Comparison of ENCODE assay signal across 32 cellular contexts in the genomic region with DNA sequence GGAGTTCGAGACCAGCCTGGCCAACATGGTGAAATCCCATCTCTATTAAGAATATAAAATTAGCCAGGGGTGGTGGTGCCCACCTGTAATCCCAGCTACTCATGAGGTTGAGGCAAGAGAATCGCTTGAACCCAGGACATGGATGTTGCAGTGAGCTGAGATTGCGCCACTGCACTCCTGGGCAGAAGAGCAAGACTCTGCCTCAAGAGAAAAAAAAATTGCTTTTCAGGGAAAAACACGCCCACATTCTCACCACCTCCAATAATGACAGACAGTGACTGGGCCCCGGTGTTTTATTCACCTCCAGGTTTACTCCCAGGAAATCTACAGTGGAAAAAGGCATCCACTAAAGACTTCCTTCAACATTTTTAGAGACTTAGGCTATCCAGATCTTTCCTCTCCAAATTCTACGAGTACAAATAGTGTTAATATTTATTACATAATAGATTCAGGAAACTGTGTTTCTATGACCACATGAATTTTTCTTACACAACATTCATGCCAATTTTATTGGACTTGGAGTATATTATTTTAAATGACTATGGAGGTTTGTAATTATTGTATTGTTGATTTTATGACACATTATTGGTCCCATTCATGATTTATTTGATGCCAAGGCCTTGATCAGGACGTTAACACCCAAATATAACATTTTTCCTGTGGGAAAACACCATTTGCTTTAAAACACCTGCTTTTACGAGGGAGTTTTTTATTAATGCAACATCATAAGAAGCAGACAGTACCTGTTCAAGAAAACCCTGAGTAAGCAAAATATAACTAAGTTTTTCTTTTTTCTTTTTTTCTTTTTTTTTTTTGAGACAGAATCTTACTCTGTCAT. TPM values are rescaled to one million over a fixed set of nuclear protein-coding genes. Genes with fewer than 3 reads are reported as not detected.
A peak's percentile ranks its signal among the peaks of the same experiment; 100 is the strongest.
DNase-seq lines count a peak whose midpoint lies in the region; ATAC-seq and TF ChIP-seq lines count a peak whose summit lies in the region.
"Had no signal": no experiment of that assay in that cellular context is flagged by ENCODE, and none has a peak within 500 bp of the region (broad histone marks: within the 10 kb centered on the region; RNA-seq: fewer than 3 reads in every experiment).

No MANE protein-coding gene starts in this region.

- no peaks in the 10 kb centered on the region for H3K9me3 ChIP-seq in CD8-positive, alpha-beta T cell (ENCODE audit: low read length)
- H3K9me3 ChIP-seq: MG63, psoas muscle, sigmoid colon, SJSA1, tibial nerve had no signal

- no peak overlapping the region for H3K4me3 Mint-ChIP-seq in osteocyte (ENCODE audit: unreplicated experiment)
- no peak overlapping the region for H3K4me3 Mint-ChIP-seq in CD8-positive, alpha-beta T cell
- H3K4me3 Mint-ChIP-seq in activated CD4-positive, alpha-beta T cell treated with anti-CD3 and anti-CD28 coated beads, Interleukin-2, amount 10 ng/mL, durations not matched to agents 7 days and 5 days = no peak overlapping the region
- H3K4me3 Mint-ChIP-seq: activated naive CD8-positive, alpha-beta T cell treated with anti-CD3 and anti-CD28 coated beads for 36 hours; endodermal cell; naive thymus-derived CD4-positive, alpha-beta T cell had no signal

- CTCF ChIA-PET in CD8-positive, alpha-beta T cell (lab: Charles Lee) = no interaction called here
- CTCF ChIA-PET in activated CD4-positive, alpha-beta T cell treated with anti-CD3 and anti-CD28 coated beads, Interleukin-2, amount 10 ng/mL, durations not matched to agents 7 days and 5 days (lab: Charles Lee) = no interaction called here

- H3K27me3 ChIP-seq in CD8-positive, alpha-beta T cell (ENCODE audit: insufficient read depth, low read length) = no peaks in the 10 kb centered on the region
- H3K27me3 ChIP-seq: BLaER1, cardiac muscle cell, MG63, sigmoid colon, SJSA1, tibial nerve had no signal

- intact Hi-C loops in CD8-positive, alpha-beta T cell (cut with DNase I, micrococcal nuclease) = no loop called here

- no peaks in the 10 kb centered on the region for H3K9me3 Mint-ChIP-seq in osteocyte (ENCODE audit: unreplicated experiment)
- no peaks in the 10 kb centered on the region for H3K9me3 Mint-ChIP-seq in CD8-positive, alpha-beta T cell
- no peaks in the 10 kb centered on the region for H3K9me3 Mint-ChIP-seq in activated CD4-positive, alpha-beta T cell treated with anti-CD3 and anti-CD28 coated beads, Interleukin-2, amount 10 ng/mL, durations not matched to agents 7 days and 5 days
- H3K9me3 Mint-ChIP-seq: activated naive CD8-positive, alpha-beta T cell treated with anti-CD3 and anti-CD28 coated beads for 36 hours had no signal

- peaks cover 6% of the 10 kb centered on the region for H3K36me3 Mint-ChIP-seq in osteocyte (ENCODE audit: unreplicated experiment)
- H3K36me3 Mint-ChIP-seq in CD8-positive, alpha-beta T cell = no peaks in the 10 kb centered on the region
- H3K36me3 Mint-ChIP-seq in activated CD4-positive, alpha-beta T cell treated with anti-CD3 and anti-CD28 coated beads, Interleukin-2, amount 10 ng/mL, durations not matched to agents 7 days and 5 days (ENCODE audit: low read depth) = no peaks in the 10 kb centered on the region
- H3K36me3 Mint-ChIP-seq: activated naive CD8-positive, alpha-beta T cell treated with anti-CD3 and anti-CD28 coated beads for 36 hours; naive thymus-derived CD4-positive, alpha-beta T cell had no signal

- ATAC-seq in CD8-positive, alpha-beta T cell = no peak
- ATAC-seq: naive thymus-derived CD4-positive, alpha-beta T cell; psoas muscle had no signal

- no peaks in the 10 kb centered on the region for H3K36me3 ChIP-seq in CD8-positive, alpha-beta T cell (ENCODE audit: insufficient read depth, low read length)
- H3K36me3 ChIP-seq: BLaER1, cardiac muscle cell, MG63, sigmoid colon, SJSA1, tibial nerve had no signal

- H3K27ac Mint-ChIP-seq in osteocyte (ENCODE audit: unreplicated experiment) = peak overlapping the region; percentile 41
- no peak overlapping the region for H3K27ac Mint-ChIP-seq in CD8-positive, alpha-beta T cell
- no peak overlapping the region for H3K27ac Mint-ChIP-seq in activated CD4-positive, alpha-beta T cell treated with anti-CD3 and anti-CD28 coated beads, Interleukin-2, amount 10 ng/mL, durations not matched to agents 7 days and 5 days
- H3K27ac Mint-ChIP-seq: activated naive CD8-positive, alpha-beta T cell treated with anti-CD3 and anti-CD28 coated beads for 36 hours; naive thymus-derived CD4-positive, alpha-beta T cell had no signal

- H3K27me3 Mint-ChIP-seq in osteocyte (ENCODE audit: unreplicated experiment) = no peaks in the 10 kb centered on the region
- H3K27me3 Mint-ChIP-seq in CD8-positive, alpha-beta T cell (ENCODE audit: low read depth) = peaks cover 10% of the 10 kb centered on the region
- H3K27me3 Mint-ChIP-seq in activated CD4-positive, alpha-beta T cell treated with anti-CD3 and anti-CD28 coated beads, Interleukin-2, amount 10 ng/mL, durations not matched to agents 7 days and 5 days = peaks cover 7% of the 10 kb centered on the region

- TF ChIP-seq CTCF in osteocyte (IDR thresholded peaks at IDR 0.05) = no peak
- no peak for TF ChIP-seq CTCF in CD8-positive, alpha-beta T cell (IDR thresholded peaks at IDR 0.05)

- DNase-seq in EH (ENCODE audit: low read depth) = peak; percentile 39
- peak; percentile 35 for DNase-seq in NCI-H226
- peak; percentile 28 for DNase-seq in dermis blood vessel endothelial cell
- DNase-seq in osteocyte (ENCODE audit: extremely low spot score, unreplicated experiment) = no peak
- no peak for DNase-seq in CD8-positive, alpha-beta T cell
- DNase-seq in C1 segment of cervical spinal cord (lab: John Stamatoyannopoulos, UW) = no peak
- no peak for DNase-seq in middle frontal gyrus (ENCODE audit: extremely low spot score, low spot score)
- DNase-seq in activated CD4-positive, alpha-beta T cell treated with anti-CD3 and anti-CD28 coated beads, Interleukin-2, amount 10 ng/mL, durations not matched to agents 7 days and 5 days = no peak
- DNase-seq: activated CD4-positive, alpha-beta T cell treated with anti-CD3 and anti-CD28 coated beads for 4 hours; activated gamma-delta T cell; activated naive CD8-positive, alpha-beta T cell treated with anti-CD3 and anti-CD28 coated beads for 36 hours; activated T-cell treated with anti-CD3 and anti-CD28 coated beads, Interleukin-2, amount 50 U/mL, for 1 hour; anterior cingulate cortex; COR-L47; cortex of kidney; DMS79 treated with DMSO at 0.1 percent for 48 hours; endodermal cell; GF-D8; KBM-7; midbrain; naive thymus-derived CD4-positive, alpha-beta T cell; NCI-H1930; NCI-H526 treated with DMSO at 0.1 percent for 48 hours; psoas muscle; sigmoid colon; stimulated activated CD4-positive, alpha-beta T cell treated with anti-CD3 and anti-CD28 coated beads, Interleukin-4, amount 100 ng/mL, for 4 hours; T1000 had no signal

- no peaks in the 10 kb centered on the region for H3K4me1 ChIP-seq in CD8-positive, alpha-beta T cell (ENCODE audit: insufficient read depth, low read length)
- H3K4me1 ChIP-seq: psoas muscle, sigmoid colon, tibial nerve had no signal

- peaks cover 51% of the 10 kb centered on the region for H3K4me1 Mint-ChIP-seq in osteocyte (ENCODE audit: unreplicated experiment)
- H3K4me1 Mint-ChIP-seq in CD8-positive, alpha-beta T cell (ENCODE audit: low read depth) = no peaks in the 10 kb centered on the region
- peaks cover 12% of the 10 kb centered on the region for H3K4me1 Mint-ChIP-seq in activated CD4-positive, alpha-beta T cell treated with anti-CD3 and anti-CD28 coated beads, Interleukin-2, amount 10 ng/mL, durations not matched to agents 7 days and 5 days

- no peak overlapping the region for H3K4me3 ChIP-seq in CD8-positive, alpha-beta T cell (ENCODE audit: low read depth, low read length)
- H3K4me3 ChIP-seq: BLaER1, cardiac muscle cell, MG63, psoas muscle, sigmoid colon, SJSA1, tibial nerve had no signal

- no peak overlapping the region for H3K27ac ChIP-seq in CD8-positive, alpha-beta T cell (ENCODE audit: low read depth, low read length)
- H3K27ac ChIP-seq: BLaER1, psoas muscle, sigmoid colon, tibial nerve had no signal

- POLR2A ChIA-PET in CD8-positive, alpha-beta T cell (lab: Charles Lee) = interaction anchor here (0.6 kb wide), 1 partner anchor 382 kb away, joined by 4 read pairs; no protein-coding TSS in a partner anchor
- POLR2A ChIA-PET in activated CD4-positive, alpha-beta T cell treated with anti-CD3 and anti-CD28 coated beads, Interleukin-2, amount 10 ng/mL, durations not matched to agents 7 days and 5 days (lab: Charles Lee) = interaction anchor here (0.6 kb wide), 1 partner anchor 10 kb away, joined by 4 read pairs; no protein-coding TSS in a partner anchor

RNA-seq across cellular contexts. Expression of a gene that starts 26.6 kb away (rescaled TPM):
- 30.0 and 61.2 TPM in 2 replicates for total RNA-seq in dermis blood vessel endothelial cell
- total RNA-seq in osteocyte = 96.7 and 101 TPM in 2 replicates
- total RNA-seq in CD8-positive, alpha-beta T cell = not detected
- under 1 TPM in 1 of 2 experiments, not detected in 1; 0.62 TPM for total RNA-seq in activated CD4-positive, alpha-beta T cell treated with anti-CD3 and anti-CD28 coated beads, Interleukin-2, amount 10 ng/mL, durations not matched to agents 7 days and 5 days

Comparison
In these comparisons a context has a peak if more than half of its experiments do, and no peak if none do; other contexts are left out.
1. DNase-seq: peak in EH (single experiment), NCI-H226 (single experiment) and dermis blood vessel endothelial cell (single experiment); none in osteocyte (single experiment), CD8-positive, alpha-beta T cell (0 of 7), C1 segment of cervical spinal cord (0 of 14), middle frontal gyrus (single experiment) and activated CD4-positive, alpha-beta T cell treated with anti-CD3 and anti-CD28 coated beads, Interleukin-2, amount 10 ng/mL, durations not matched to agents 7 days and 5 days (single experiment).
2. RNA of a gene that starts 26.6 kb away (total RNA-seq): 96.7 to 101 TPM in osteocyte and 30.0 to 61.2 TPM in dermis blood vessel endothelial cell; 0.62 TPM in activated CD4-positive, alpha-beta T cell treated with anti-CD3 and anti-CD28 coated beads, Interleukin-2, amount 10 ng/mL, durations not matched to agents 7 days and 5 days and not detected in CD8-positive, alpha-beta T cell; every median in the first group is over 10 times any median in the second.